In the genomic region with DNA sequence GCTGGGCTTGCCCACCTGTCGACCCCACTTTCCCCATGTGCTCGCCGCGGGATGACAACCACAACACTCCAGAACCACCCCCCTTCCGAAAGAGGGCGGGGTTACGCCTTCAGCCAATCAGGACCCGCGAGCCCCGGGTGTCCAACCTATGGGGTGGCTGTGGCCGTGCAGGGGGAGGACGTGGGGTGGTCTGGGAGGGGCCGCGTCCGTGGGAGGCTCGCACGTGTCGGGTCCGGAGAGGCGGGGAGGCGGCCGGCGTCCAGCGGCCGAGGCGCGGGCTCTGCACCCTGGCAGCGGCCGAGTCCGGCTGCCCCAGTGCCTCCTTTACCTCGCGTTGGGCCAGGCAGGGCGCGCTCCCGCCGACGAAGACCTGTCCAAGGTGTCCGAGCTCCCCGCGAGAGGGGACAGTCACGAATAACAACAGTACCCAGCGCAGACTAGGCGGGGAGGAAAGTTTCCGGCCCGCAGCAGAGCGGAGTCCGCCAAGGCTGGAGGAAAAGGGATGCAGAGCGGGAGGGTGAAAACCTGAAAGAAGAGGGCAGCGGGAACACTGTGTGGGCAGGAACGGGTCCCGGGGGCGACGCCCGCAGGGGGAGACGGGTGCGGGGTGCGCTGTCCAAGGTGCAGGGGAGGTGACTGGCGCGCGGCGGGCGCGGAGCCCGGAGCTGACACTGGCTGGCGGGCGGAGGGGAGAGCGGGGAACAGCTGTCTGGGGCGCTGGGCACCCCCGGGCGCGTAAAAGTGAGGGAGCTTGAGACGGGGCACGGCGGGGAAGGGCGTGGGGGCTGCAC, we compare ENCODE assay signal across 1 cellular context.
TF ChIP-seq lines count a peak whose summit lies in the region.

No MANE protein-coding gene starts in this region.

TF ChIP-seq in HepG2, 621 proteins besides CTCF, POLR2A, EP300 and RAD21 (continued from another document):
- peak; percentile 24; the same call in 1 of the 2 replicates for TF ChIP-seq NFYB (CRISPR knock-in tag; IDR thresholded peaks at IDR 0.05)
- TF ChIP-seq, protein P1, sequence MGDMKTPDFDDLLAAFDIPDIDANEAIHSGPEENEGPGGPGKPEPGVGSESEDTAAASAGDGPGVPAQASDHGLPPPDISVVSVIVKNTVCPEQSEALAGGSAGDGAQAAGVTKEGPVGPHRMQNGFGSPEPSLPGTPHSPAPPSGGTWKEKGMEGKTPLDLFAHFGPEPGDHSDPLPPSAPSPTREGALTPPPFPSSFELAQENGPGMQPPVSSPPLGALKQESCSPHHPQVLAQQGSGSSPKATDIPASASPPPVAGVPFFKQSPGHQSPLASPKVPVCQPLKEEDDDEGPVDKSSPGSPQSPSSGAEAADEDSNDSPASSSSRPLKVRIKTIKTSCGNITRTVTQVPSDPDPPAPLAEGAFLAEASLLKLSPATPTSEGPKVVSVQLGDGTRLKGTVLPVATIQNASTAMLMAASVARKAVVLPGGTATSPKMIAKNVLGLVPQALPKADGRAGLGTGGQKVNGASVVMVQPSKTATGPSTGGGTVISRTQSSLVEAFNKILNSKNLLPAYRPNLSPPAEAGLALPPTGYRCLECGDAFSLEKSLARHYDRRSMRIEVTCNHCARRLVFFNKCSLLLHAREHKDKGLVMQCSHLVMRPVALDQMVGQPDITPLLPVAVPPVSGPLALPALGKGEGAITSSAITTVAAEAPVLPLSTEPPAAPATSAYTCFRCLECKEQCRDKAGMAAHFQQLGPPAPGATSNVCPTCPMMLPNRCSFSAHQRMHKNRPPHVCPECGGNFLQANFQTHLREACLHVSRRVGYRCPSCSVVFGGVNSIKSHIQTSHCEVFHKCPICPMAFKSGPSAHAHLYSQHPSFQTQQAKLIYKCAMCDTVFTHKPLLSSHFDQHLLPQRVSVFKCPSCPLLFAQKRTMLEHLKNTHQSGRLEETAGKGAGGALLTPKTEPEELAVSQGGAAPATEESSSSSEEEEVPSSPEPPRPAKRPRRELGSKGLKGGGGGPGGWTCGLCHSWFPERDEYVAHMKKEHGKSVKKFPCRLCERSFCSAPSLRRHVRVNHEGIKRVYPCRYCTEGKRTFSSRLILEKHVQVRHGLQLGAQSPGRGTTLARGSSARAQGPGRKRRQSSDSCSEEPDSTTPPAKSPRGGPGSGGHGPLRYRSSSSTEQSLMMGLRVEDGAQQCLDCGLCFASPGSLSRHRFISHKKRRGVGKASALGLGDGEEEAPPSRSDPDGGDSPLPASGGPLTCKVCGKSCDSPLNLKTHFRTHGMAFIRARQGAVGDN (CRISPR knock-in tag; IDR thresholded peaks at IDR 0.05): peak; percentile 23; the same call in 1 of the 2 replicates
- TF ChIP-seq, protein P2, sequence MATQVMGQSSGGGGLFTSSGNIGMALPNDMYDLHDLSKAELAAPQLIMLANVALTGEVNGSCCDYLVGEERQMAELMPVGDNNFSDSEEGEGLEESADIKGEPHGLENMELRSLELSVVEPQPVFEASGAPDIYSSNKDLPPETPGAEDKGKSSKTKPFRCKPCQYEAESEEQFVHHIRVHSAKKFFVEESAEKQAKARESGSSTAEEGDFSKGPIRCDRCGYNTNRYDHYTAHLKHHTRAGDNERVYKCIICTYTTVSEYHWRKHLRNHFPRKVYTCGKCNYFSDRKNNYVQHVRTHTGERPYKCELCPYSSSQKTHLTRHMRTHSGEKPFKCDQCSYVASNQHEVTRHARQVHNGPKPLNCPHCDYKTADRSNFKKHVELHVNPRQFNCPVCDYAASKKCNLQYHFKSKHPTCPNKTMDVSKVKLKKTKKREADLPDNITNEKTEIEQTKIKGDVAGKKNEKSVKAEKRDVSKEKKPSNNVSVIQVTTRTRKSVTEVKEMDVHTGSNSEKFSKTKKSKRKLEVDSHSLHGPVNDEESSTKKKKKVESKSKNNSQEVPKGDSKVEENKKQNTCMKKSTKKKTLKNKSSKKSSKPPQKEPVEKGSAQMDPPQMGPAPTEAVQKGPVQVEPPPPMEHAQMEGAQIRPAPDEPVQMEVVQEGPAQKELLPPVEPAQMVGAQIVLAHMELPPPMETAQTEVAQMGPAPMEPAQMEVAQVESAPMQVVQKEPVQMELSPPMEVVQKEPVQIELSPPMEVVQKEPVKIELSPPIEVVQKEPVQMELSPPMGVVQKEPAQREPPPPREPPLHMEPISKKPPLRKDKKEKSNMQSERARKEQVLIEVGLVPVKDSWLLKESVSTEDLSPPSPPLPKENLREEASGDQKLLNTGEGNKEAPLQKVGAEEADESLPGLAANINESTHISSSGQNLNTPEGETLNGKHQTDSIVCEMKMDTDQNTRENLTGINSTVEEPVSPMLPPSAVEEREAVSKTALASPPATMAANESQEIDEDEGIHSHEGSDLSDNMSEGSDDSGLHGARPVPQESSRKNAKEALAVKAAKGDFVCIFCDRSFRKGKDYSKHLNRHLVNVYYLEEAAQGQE (IDR thresholded peaks at IDR 0.05; ENCODE audit: borderline replicate concordance in 1 of 2, low read depth in 1 of 2, low read length in 2 of 2): peak; percentile 50 to 73; a peak in 3 of 4 replicates
- no peak for TF ChIP-seq XRCC5 (optimal IDR thresholded peaks at IDR 0.05; ENCODE audit: low read length)
- TF ChIP-seq ZNF496 (CRISPR knock-in tag; IDR thresholded peaks at IDR 0.05; ENCODE audit: insufficient replicate concordance): no peak
- 0 out of 2 replicates have a peak, but pooled peaks have one; percentile 60 for TF ChIP-seq EZH2 (conservative IDR thresholded peaks at IDR 0.05; ENCODE audit: low read depth, low read length)
TF ChIP-seq in HepG2: peak in this region for 5.
